In genomic region chr5:181246276-181247050, GRCh38 we compare ENCODE assay signal across 8 cellular contexts. TPM values are rescaled to one million over a fixed set of nuclear protein-coding genes. Genes with fewer than 3 reads are reported as not detected.
DNase-seq lines count a peak whose midpoint lies in the region; ATAC-seq and TF ChIP-seq lines count a peak whose summit lies in the region.

No MANE protein-coding gene starts in this region.

- peaks cover under 1% of the 10 kb centered on the region for H3K79me1 ChIP-seq in neuronal stem cell (ENCODE audit: low read depth, low read length)

- H3K4me3 ChIP-seq in BJ (ENCODE audit: low read depth, low read length) (peak overlapping the region; percentile 88), neuronal stem cell (ENCODE audit: low read length in 2 of 2) (peak overlapping the region; percentile 96 to 99), testis (peak overlapping the region; percentile 66 to 80)

- H3K27ac ChIP-seq in KOPT-K1 (ENCODE audit: low read depth, low read length, poor library complexity, severe bottlenecking) = peak overlapping the region; percentile 86
- peak overlapping the region; percentile 89 for H3K27ac ChIP-seq in neuronal stem cell (replicated peaks; ENCODE audit: low read length)
- peak overlapping the region; percentile 94 to 96 for H3K27ac ChIP-seq in testis

- H2BK5ac ChIP-seq in neuronal stem cell (ENCODE audit: low read length) = peak overlapping the region; percentile 83

- H3K4ac ChIP-seq in neuronal stem cell (ENCODE audit: low read length) = peak overlapping the region; percentile 69

- H2AK5ac ChIP-seq in neuronal stem cell (ENCODE audit: low read depth, low read length) = peak overlapping the region; percentile 95

- H3K9ac ChIP-seq in neuronal stem cell (ENCODE audit: low read depth, low read length, poor library complexity) = peak overlapping the region; percentile 99

- ATAC-seq in GM21526 (IDR thresholded peaks at IDR 0.05; ENCODE audit: low FRiP score, unreplicated experiment) = peak; percentile 30

- TF ChIP-seq POLR2A in testis (IDR thresholded peaks at IDR 0.05) = peak; percentile 5

- H3K14ac ChIP-seq in neuronal stem cell (ENCODE audit: low read length) = peak overlapping the region; percentile 41

- H3K4me2 ChIP-seq in neuronal stem cell (ENCODE audit: insufficient read depth, low read length, poor library complexity, severe bottlenecking) = peak overlapping the region; percentile 92

- peak overlapping the region; percentile 56 for H4K91ac ChIP-seq in neuronal stem cell (ENCODE audit: low read depth, low read length, poor library complexity)

- intact Hi-C loops in testis (cut with DNase I; ENCODE audit: low total_unique reads) = no loop called here

- peaks cover 8% of the 10 kb centered on the region for H3K36me3 ChIP-seq in BJ (ENCODE audit: control insufficient read depth, insufficient read depth, low read length)
- peaks cover 46% of the 10 kb centered on the region for H3K36me3 ChIP-seq in KOPT-K1 (ENCODE audit: insufficient read depth, low read length)
- H3K36me3 ChIP-seq in neuronal stem cell (replicated peaks in 1 of 2; ENCODE audit: control insufficient read depth in 2 of 2, insufficient read depth in 2 of 2, low read length in 2 of 2) = peaks cover 16 to 48% of the 10 kb centered on the region in 2 donors
- no peaks in the 10 kb centered on the region for H3K36me3 ChIP-seq in testis (ENCODE audit: low read depth, missing control alignments)

- POLR2A ChIA-PET in BJ (lab: Charles Lee) = no interaction called here

- H4K8ac ChIP-seq in neuronal stem cell (ENCODE audit: low read depth, low read length) = peak overlapping the region; percentile 97

- peak overlapping the region; percentile 98 for H3K18ac ChIP-seq in neuronal stem cell (ENCODE audit: low read length)

- DNase-seq in BJ (ENCODE audit: low read depth) (peak; percentile 37), fibroblast of the conjunctiva (ENCODE audit: low read depth) (peak; percentile 67), neuronal stem cell (ENCODE audit: low spot score) (peak; percentile 68), testis (peak; percentile 91), NCI-H524 (lab: John Stamatoyannopoulos, UW) (no peak)
- DNase-seq in activated T-cell treated with anti-CD3 and anti-CD28 coated beads, Interleukin-2, amount 50 U/mL, for 48 hours = peak; percentile 89 to 90

- H3K27me3 ChIP-seq in BJ (ENCODE audit: control insufficient read depth, insufficient read depth, low read length) (no peaks in the 10 kb centered on the region), neuronal stem cell (ENCODE audit: control insufficient read depth in 3 of 3, insufficient read depth in 3 of 3, low read depth in 1 of 3, low read length in 3 of 3) (no peaks in the 10 kb centered on the region), testis (no peaks in the 10 kb centered on the region)

- H2BK12ac ChIP-seq in neuronal stem cell (ENCODE audit: low read length) = no peak overlapping the region

- H2BK15ac ChIP-seq in neuronal stem cell (ENCODE audit: low read length) = peak overlapping the region; percentile 83

- H3K23ac ChIP-seq in neuronal stem cell (ENCODE audit: low read depth, low read length, poor library complexity) = peak overlapping the region; percentile 16

- peak overlapping the region; percentile 89 for H2AFZ ChIP-seq in neuronal stem cell (ENCODE audit: low read length)

- H3K9me3 ChIP-seq in KOPT-K1 (ENCODE audit: insufficient read depth, low read length, poor library complexity, severe bottlenecking) = no peaks in the 10 kb centered on the region
- H3K9me3 ChIP-seq in neuronal stem cell (replicated peaks in 1 of 2; ENCODE audit: control insufficient read depth in 2 of 2, insufficient read depth in 1 of 2, low read depth in 1 of 2, low read length in 2 of 2) = no peaks in the 10 kb centered on the region
- H3K9me3 ChIP-seq in testis = no peaks in the 10 kb centered on the region

- H3K4me1 ChIP-seq in neuronal stem cell (ENCODE audit: control insufficient read depth in 2 of 2, insufficient read depth in 1 of 2, low read depth in 1 of 2, low read length in 2 of 2) (peaks cover 20% of the 10 kb centered on the region in 2 donors), testis (peaks cover 53% of the 10 kb centered on the region)

- no CpG with 5 or more reads among the region's 56 CpGs for whole genome bisulfite sequencing in neuronal stem cell (ENCODE audit: extremely low coverage in 2 of 2, insufficient read length in 2 of 2, insufficient replicate concordance in 1 of 2), 2 donors
- 0 to 1% methylated on average over 42 to 56 of the region's 56 CpGs for WGBS in testis, 2 donors

- CTCF ChIA-PET in BJ (lab: Yijun Ruan, JAX) = interaction anchor here (0.8 to 1.0 kb wide), 2 partner anchors 9 to 85 kb away, joined by 3 to 5 read pairs; no protein-coding TSS in a partner anchor

- peak overlapping the region; percentile 64 for H2BK120ac ChIP-seq in neuronal stem cell (ENCODE audit: low read depth, low read length)

- TF ChIP-seq CTCF in BJ (IDR thresholded peaks at IDR 0.05; ENCODE audit: insufficient read depth, low read depth, low read length) (no peak; the same call in 1 of the 2 replicates), testis (IDR thresholded peaks at IDR 0.05) (no peak)

RNA-seq across cellular contexts. Expression of gene RACK1, which starts 2.8 kb away (rescaled TPM):
- 6,186 and 8,520 TPM in 2 replicates for polyA plus RNA-seq in BJ (2011; rRNA removed)
- polyA minus RNA-seq in BJ (2011; rRNA and poly(A)+ RNA removed) = 5,808 and 12,219 TPM in 2 replicates
- 3,697 TPM for polyA plus RNA-seq in neuronal stem cell (2013, experiment 1 of 2)
- 3,656 TPM for polyA plus RNA-seq in neuronal stem cell (2013, experiment 2 of 2)
- total RNA-seq in testis = 1,000 to 10,000 TPM in 1 of 2 donors, 100 to 1,000 TPM in 1; 777 to 1,606 TPM
- polyA plus RNA-seq in testis (ENCODE audit: insufficient read depth, low read depth, low replicate concordance) = 1,149 TPM

RNA-seq across cellular contexts. Expression of gene TRIM52, which starts 14.5 kb away (rescaled TPM):
- polyA plus RNA-seq in BJ (2011; rRNA removed) = 6.3 and 6.7 TPM in 2 replicates
- 5.7 and 6.4 TPM in 2 replicates for polyA minus RNA-seq in BJ (2011; rRNA and poly(A)+ RNA removed)
- polyA plus RNA-seq in neuronal stem cell (2013, experiment 1 of 2) = 4.1 TPM
- polyA plus RNA-seq in neuronal stem cell (2013, experiment 2 of 2) = 4.4 TPM
- total RNA-seq in testis = 10 to 100 TPM; 28.4 to 32.8 TPM
- polyA plus RNA-seq in testis (ENCODE audit: insufficient read depth, low read depth, low replicate concordance) = 19.3 TPM

RNA-seq across cellular contexts. Expression of gene TRIM41, which starts 23.4 kb away (rescaled TPM):
- polyA plus RNA-seq in BJ (2011; rRNA removed) = 15.2 and 15.9 TPM in 2 replicates
- 5.5 and 8.2 TPM in 2 replicates for polyA minus RNA-seq in BJ (2011; rRNA and poly(A)+ RNA removed)
- polyA plus RNA-seq in neuronal stem cell (2013, experiment 1 of 2) = 21.0 TPM
- 21.3 TPM for polyA plus RNA-seq in neuronal stem cell (2013, experiment 2 of 2)
- total RNA-seq in testis = 10 to 100 TPM; 39.6 to 53.1 TPM
- 61.5 TPM for polyA plus RNA-seq in testis (ENCODE audit: insufficient read depth, low read depth, low replicate concordance)

RNA-seq across cellular contexts. Expression of gene TRIM7, which starts 41.5 kb away (rescaled TPM):
- polyA plus RNA-seq in BJ (2011; rRNA removed) (3.2 and 3.9 TPM in 2 replicates), testis (ENCODE audit: insufficient read depth, low read depth, low replicate concordance) (0.47 TPM)
- polyA minus RNA-seq in BJ (2011; rRNA and poly(A)+ RNA removed) = 0.71 and 0.77 TPM in 2 replicates
- 0.28 TPM for polyA plus RNA-seq in neuronal stem cell (2013, experiment 1 of 2)
- 0.28 TPM for polyA plus RNA-seq in neuronal stem cell (2013, experiment 2 of 2)
- under 1 TPM; 0.43 to 0.87 TPM for total RNA-seq in testis

Comparison
In these comparisons a context has a peak if more than half of its experiments do, and no peak if none do; other contexts are left out.
1. DNase-seq: peak in BJ (single experiment), activated T-cell treated with anti-CD3 and anti-CD28 coated beads, Interleukin-2, amount 50 U/mL, for 48 hours (2 of 2), fibroblast of the conjunctiva (single experiment), neuronal stem cell (single experiment) and testis (single experiment); none in NCI-H524 (0 of 2).
2. Peak in every context shown above with its lines, with median percentiles within 50 percentile points of each other: H3K4me3 ChIP-seq and H3K27ac ChIP-seq.